14 cellular contexts compared by ENCODE assay signal in genomic region chr9:78932849-78933627, GRCh38.
A peak's percentile ranks its signal among the peaks of the same experiment; 100 is the strongest.
DNase-seq lines count a peak whose midpoint lies in the region; ATAC-seq, FAIRE-seq and TF ChIP-seq lines count a peak whose summit lies in the region.
"Had no signal": no experiment of that assay in that cellular context is flagged by ENCODE, and none has a peak within 500 bp of the region (broad histone marks: within the 10 kb centered on the region; RNA-seq: fewer than 3 reads in every experiment).

No MANE protein-coding gene starts in this region.

- no peaks in the 10 kb centered on the region for H3K4me1 Mint-ChIP-seq in activated T-cell treated with anti-CD3 and anti-CD28 coated beads, Interleukin-2, amount 50 U/mL, for 72 hours (ENCODE audit: low read depth)
- H3K4me1 Mint-ChIP-seq in activated naive CD8-positive, alpha-beta T cell treated with anti-CD3 and anti-CD28 coated beads for 36 hours = no peaks in the 10 kb centered on the region

- no peaks in the 10 kb centered on the region for H3K9me3 ChIP-seq in PC-3 (ENCODE audit: low read length)
- H3K9me3 ChIP-seq: thoracic aorta had no signal

- TF ChIP-seq CTCF in PC-3 (conservative IDR thresholded peaks at IDR 0.05; ENCODE audit: low read depth, low read length) = no peak

- H3K27me3 ChIP-seq in PC-3 (ENCODE audit: low read length) = no peaks in the 10 kb centered on the region
- H3K27me3 ChIP-seq: cardiac muscle cell had no signal

- H3K79me2 ChIP-seq in PC-3 (ENCODE audit: low read length) = no peaks in the 10 kb centered on the region

- peak; percentile 93 for FAIRE-seq in G401.6 (lab: Jason Lieb, UNC)
- FAIRE-seq: frontal cortex had no signal

- H3K4me3 ChIP-seq in PC-3 (ENCODE audit: low read length) = no peak overlapping the region
- H3K4me3 ChIP-seq: cardiac muscle cell, thoracic aorta had no signal

- no peaks in the 10 kb centered on the region for H3K27me3 Mint-ChIP-seq in activated T-cell treated with anti-CD3 and anti-CD28 coated beads, Interleukin-2, amount 50 U/mL, for 72 hours (ENCODE audit: low read depth)
- peaks cover 3% of the 10 kb centered on the region for H3K27me3 Mint-ChIP-seq in activated naive CD8-positive, alpha-beta T cell treated with anti-CD3 and anti-CD28 coated beads for 36 hours

- peaks cover 15% of the 10 kb centered on the region for H3K4me1 ChIP-seq in PC-3 (ENCODE audit: insufficient read depth, low read length)

- CTCF ChIA-PET in PC-3 (lab: Charles Lee) = no interaction called here

- no peaks in the 10 kb centered on the region for H4K20me1 ChIP-seq in PC-3 (ENCODE audit: low read length)

- H3K27ac Mint-ChIP-seq in activated T-cell treated with anti-CD3 and anti-CD28 coated beads, Interleukin-2, amount 50 U/mL, for 72 hours = no peak overlapping the region
- no peak overlapping the region for H3K27ac Mint-ChIP-seq in activated naive CD8-positive, alpha-beta T cell treated with anti-CD3 and anti-CD28 coated beads for 36 hours
- H3K27ac Mint-ChIP-seq: nephron progenitor cell; T-helper 1 cell treated with Interleukin-12 subunit alpha and Interleukin-12 subunit beta and Interleukin-4 antibody, amounts not matched to agents 30 μg/mL and 1 μg/mL, for 36 hours had no signal

- peak overlapping the region; percentile 52 for H3K4me2 ChIP-seq in PC-3 (ENCODE audit: low read length)

- no peaks in the 10 kb centered on the region for H3F3A ChIP-seq in PC-3 (ENCODE audit: low read length, unreplicated experiment)

- H3K9ac ChIP-seq in PC-3 (ENCODE audit: low read length) = peak overlapping the region; percentile 44

- intact Hi-C loops in PC-3 (cut with micrococcal nuclease) = no loop called here

- no peak overlapping the region for H3K4me3 Mint-ChIP-seq in activated T-cell treated with anti-CD3 and anti-CD28 coated beads, Interleukin-2, amount 50 U/mL, for 72 hours
- no peak overlapping the region for H3K4me3 Mint-ChIP-seq in activated naive CD8-positive, alpha-beta T cell treated with anti-CD3 and anti-CD28 coated beads for 36 hours
- H3K4me3 Mint-ChIP-seq: nephron progenitor cell; T-helper 1 cell treated with Interleukin-12 subunit alpha and Interleukin-12 subunit beta and Interleukin-4 antibody, amounts not matched to agents 30 μg/mL and 1 μg/mL, for 36 hours had no signal

- DNase-seq in PC-3 (peak; percentile 82), renal cortical epithelial cell (ENCODE audit: low read depth) (peak; percentile 80)
- DNase-seq in activated T-cell treated with anti-CD3 and anti-CD28 coated beads, Interleukin-2, amount 50 U/mL, for 72 hours = no peak
- no peak for DNase-seq in activated naive CD8-positive, alpha-beta T cell treated with anti-CD3 and anti-CD28 coated beads for 36 hours
- DNase-seq: left cardiac atrium, NCI-H1417, nephron progenitor cell had no signal

- peak; percentile 96 for ATAC-seq in PC-3
- ATAC-seq in esophagus mucosa = peak; percentile 52
- no peak for ATAC-seq in activated T-cell treated with anti-CD3 and anti-CD28 coated beads, Interleukin-2, amount 50 U/mL, for 72 hours (replicated peaks in 1 of 2)
- no peak for ATAC-seq in GM21717 (IDR thresholded peaks at IDR 0.05; ENCODE audit: unreplicated experiment)
- ATAC-seq: left cardiac atrium had no signal

- H3K9me3 Mint-ChIP-seq in activated T-cell treated with anti-CD3 and anti-CD28 coated beads, Interleukin-2, amount 50 U/mL, for 72 hours = peaks cover 0 to 1% of the 10 kb centered on the region in 2 donors
- no peaks in the 10 kb centered on the region for H3K9me3 Mint-ChIP-seq in activated naive CD8-positive, alpha-beta T cell treated with anti-CD3 and anti-CD28 coated beads for 36 hours
- H3K9me3 Mint-ChIP-seq: nephron progenitor cell; T-helper 1 cell treated with Interleukin-12 subunit alpha and Interleukin-12 subunit beta and Interleukin-4 antibody, amounts not matched to agents 30 μg/mL and 1 μg/mL, for 36 hours had no signal

- H3K27ac ChIP-seq in PC-3 (ENCODE audit: low read length) = peak overlapping the region; percentile 93
- H3K27ac ChIP-seq: cardiac muscle cell, thoracic aorta had no signal

- no peak overlapping the region for H2AFZ ChIP-seq in PC-3 (ENCODE audit: low read length)

- H3K36me3 Mint-ChIP-seq in activated T-cell treated with anti-CD3 and anti-CD28 coated beads, Interleukin-2, amount 50 U/mL, for 72 hours (ENCODE audit: insufficient read depth in 2 of 2) = no peaks in the 10 kb centered on the region
- H3K36me3 Mint-ChIP-seq in activated naive CD8-positive, alpha-beta T cell treated with anti-CD3 and anti-CD28 coated beads for 36 hours = no peaks in the 10 kb centered on the region

- TSS peak; percentile 92 for BruUV-seq in PC-3 (replicated peaks; lab: Mats Ljungman, UMichigan)

- POLR2A ChIA-PET in PC-3 (lab: Charles Lee; ENCODE audit: unreplicated experiment) = no interaction called here

- no peaks in the 10 kb centered on the region for H3K9me2 ChIP-seq in PC-3 (replicated peaks; ENCODE audit: low read length)

- H3K36me3 ChIP-seq in PC-3 (ENCODE audit: low read depth, low read length) = peaks cover 8% of the 10 kb centered on the region; the same call in 1 of the 2 replicates
- H3K36me3 ChIP-seq: cardiac muscle cell, thoracic aorta had no signal

Comparison
In these comparisons a context has a peak if more than half of its experiments do, and no peak if none do; other contexts are left out.
1. ATAC-seq: peak in PC-3 (single experiment) and esophagus mucosa (single experiment); none in activated T-cell treated with anti-CD3 and anti-CD28 coated beads, Interleukin-2, amount 50 U/mL, for 72 hours (0 of 2) and GM21717 (single experiment).
2. DNase-seq: peak in PC-3 (single experiment) and renal cortical epithelial cell (single experiment); none in activated T-cell treated with anti-CD3 and anti-CD28 coated beads, Interleukin-2, amount 50 U/mL, for 72 hours (0 of 2) and activated naive CD8-positive, alpha-beta T cell treated with anti-CD3 and anti-CD28 coated beads for 36 hours (single experiment).